Comparison of ENCODE assay signal across 16 cellular contexts in genomic region chr7:51013218-51013786, GRCh38.
"Had no signal": no experiment of that assay in that cellular context is flagged by ENCODE, and none has a peak within 500 bp of the region (broad histone marks: within the 10 kb centered on the region; RNA-seq: fewer than 3 reads in every experiment).

No MANE protein-coding gene starts in this region.

- DNase-seq: activated CD4-positive, alpha-beta T cell treated with anti-CD3 and anti-CD28 coated beads, Interleukin-2, amount 50 U/mL, for 1 hour; activated effector memory CD4-positive, alpha-beta T cell treated with Interleukin-2 at 50 U/mL for 16 hours; activated T-cell treated with anti-CD3 and anti-CD28 coated beads, Interleukin-2, amount 50 U/mL, for 4 hours; adrenal gland; caudate nucleus; colonic mucosa; effector CD8-positive, alpha-beta T cell; foreskin melanocyte; sigmoid colon; stimulated activated CD4-positive, alpha-beta T cell treated with anti-CD3 and anti-CD28 coated beads, Interleukin-2, amount 100 ng/mL, for 24 hours; T-helper 9 cell had no signal

- FAIRE-seq: islet of Langerhans had no signal

- H3K9me3 ChIP-seq: adrenal gland, colonic mucosa, sigmoid colon had no signal

- H3K27ac Mint-ChIP-seq: activated naive CD4-positive, alpha-beta T cell treated with anti-CD3 and anti-CD28 coated beads, Interleukin-2, amount 50 U/mL, for 24 hours; memory B cell; natural killer cell treated with Interleukin-12 subunit alpha and Interleukin-12 subunit beta and Interleukin-15 and Interleukin-18, amount 100 ng/mL, for 72 hours had no signal

- H3K27ac ChIP-seq: adrenal gland, colonic mucosa, sigmoid colon, SK-N-MC had no signal

- H3K4me1 ChIP-seq: adrenal gland, colonic mucosa had no signal

- H3K36me3 Mint-ChIP-seq: activated naive CD4-positive, alpha-beta T cell treated with anti-CD3 and anti-CD28 coated beads, Interleukin-2, amount 50 U/mL, for 24 hours; memory B cell; natural killer cell treated with Interleukin-12 subunit alpha and Interleukin-12 subunit beta and Interleukin-15 and Interleukin-18, amount 100 ng/mL, for 72 hours had no signal

- H3K4me3 Mint-ChIP-seq: activated naive CD4-positive, alpha-beta T cell treated with anti-CD3 and anti-CD28 coated beads, Interleukin-2, amount 50 U/mL, for 24 hours; activated T-cell treated with anti-CD3 and anti-CD28 coated beads, Interleukin-2, amount 50 U/mL, for 4 hours; memory B cell; natural killer cell treated with Interleukin-12 subunit alpha and Interleukin-12 subunit beta and Interleukin-15 and Interleukin-18, amount 100 ng/mL, for 72 hours had no signal

- H3K27me3 ChIP-seq: adrenal gland, colonic mucosa, sigmoid colon had no signal

- ATAC-seq: activated T-cell treated with anti-CD3 and anti-CD28 coated beads, Interleukin-2, amount 50 U/mL, for 4 hours had no signal

- H3K4me3 ChIP-seq: adrenal gland, colonic mucosa, sigmoid colon, SK-N-MC had no signal

- H3K9me3 Mint-ChIP-seq: activated naive CD4-positive, alpha-beta T cell treated with anti-CD3 and anti-CD28 coated beads, Interleukin-2, amount 50 U/mL, for 24 hours; activated T-cell treated with anti-CD3 and anti-CD28 coated beads, Interleukin-2, amount 50 U/mL, for 4 hours had no signal

- H3K27me3 Mint-ChIP-seq: activated naive CD4-positive, alpha-beta T cell treated with anti-CD3 and anti-CD28 coated beads, Interleukin-2, amount 50 U/mL, for 24 hours; natural killer cell treated with Interleukin-12 subunit alpha and Interleukin-12 subunit beta and Interleukin-15 and Interleukin-18, amount 100 ng/mL, for 72 hours had no signal

- H3K4me1 Mint-ChIP-seq: activated naive CD4-positive, alpha-beta T cell treated with anti-CD3 and anti-CD28 coated beads, Interleukin-2, amount 50 U/mL, for 24 hours; memory B cell had no signal

- H3K36me3 ChIP-seq: adrenal gland, colonic mucosa, sigmoid colon had no signal
